ENCODE assay signal across 8 cellular contexts in the genomic region with DNA sequence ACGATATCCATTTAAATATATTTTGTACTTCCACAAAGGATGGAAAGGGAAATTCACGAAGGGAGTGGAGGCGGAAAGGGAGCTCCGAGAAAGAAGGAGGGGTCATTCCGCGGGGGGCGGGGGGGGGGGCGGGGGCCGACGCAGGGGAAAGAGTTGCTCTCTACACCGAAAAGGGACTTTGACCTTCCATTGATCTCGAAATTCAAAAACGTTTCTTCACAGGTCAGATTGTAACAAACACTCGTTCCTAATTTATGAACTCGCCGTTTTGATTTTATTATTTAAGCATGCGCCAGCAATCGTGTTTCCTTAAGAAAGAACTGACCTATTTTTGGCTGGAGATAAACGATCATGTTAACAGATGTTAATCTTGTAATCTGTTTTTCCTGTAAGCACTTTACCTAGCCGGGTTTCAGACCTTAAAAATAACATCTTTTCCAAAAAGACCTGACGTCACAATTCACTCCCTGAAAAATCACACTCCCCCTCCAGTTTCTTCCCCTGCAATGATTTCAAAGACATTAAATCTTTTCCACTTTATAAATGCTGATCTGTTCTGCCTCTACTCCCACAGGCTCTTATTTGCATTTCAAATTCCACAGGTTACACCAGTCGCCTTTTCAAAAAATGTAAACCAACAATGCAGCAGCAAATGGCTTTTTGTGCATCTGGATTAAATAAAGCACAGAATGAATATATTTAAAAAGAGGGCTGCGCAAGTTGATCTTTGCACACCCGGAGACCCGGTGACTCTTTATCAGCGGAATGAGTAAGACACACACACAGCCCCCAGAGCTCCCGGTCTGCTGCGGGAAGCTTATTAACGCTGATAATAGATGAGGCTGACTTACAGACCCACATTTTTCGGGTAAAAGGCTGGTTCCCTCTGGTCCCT. TPM values are rescaled to one million over a fixed set of nuclear protein-coding genes. Genes with fewer than 3 reads are reported as not detected.
DNase-seq lines count a peak whose midpoint lies in the region; ATAC-seq, FAIRE-seq and TF ChIP-seq lines count a peak whose summit lies in the region.

No MANE protein-coding gene starts in this region.

- BruUV-seq in Caco-2 (replicated peaks; lab: Mats Ljungman, UMichigan), result TSS peak; percentile 53

- H3K27me3 ChIP-seq in Caco-2 (replicated peaks; ENCODE audit: control insufficient read depth, insufficient read depth, low read length) (no peaks in the 10 kb centered on the region), layer of hippocampus (ENCODE audit: control insufficient read depth, insufficient read depth, low read length) (no peaks in the 10 kb centered on the region)

- FAIRE-seq in RCC 7860 (lab: Jason Lieb, UNC), result no peak

- CTCF ChIA-PET in Caco-2 (lab: Charles Lee), result interaction anchor here (0.7 kb wide), 1 partner anchor 95 kb away, joined by 3 read pairs; no protein-coding TSS in a partner anchor

- no peaks in the 10 kb centered on the region for H3K4me1 Mint-ChIP-seq in Caco-2 (ENCODE audit: low read depth, unreplicated experiment)

- H3K4me3 Mint-ChIP-seq in Caco-2 (ENCODE audit: unreplicated experiment), result peak overlapping the region; percentile 78

- H3K27me3 Mint-ChIP-seq in Caco-2 (ENCODE audit: insufficient read depth, unreplicated experiment), result no peaks in the 10 kb centered on the region

- ATAC-seq in GM19452 (IDR thresholded peaks at IDR 0.05; ENCODE audit: unreplicated experiment) (peak; percentile 19), HG03521 (IDR thresholded peaks at IDR 0.05; ENCODE audit: unreplicated experiment) (peak; percentile 2)
- no peak for ATAC-seq in stimulated activated naive CD8-positive, alpha-beta T cell treated with anti-CD3 and anti-CD28 coated beads, Interleukin-15, Interleukin-2, amounts not matched to agents 100 U/mL and 50 U/mL, for 24 hours

- DNase-seq in Caco-2, result peak in 1 of 2 experiments; percentile 6
- DNase-seq in RCC 7860 (ENCODE audit: low spot score), result peak; percentile 30
- peak; percentile 30 to 39 for DNase-seq in cardiac fibroblast (ENCODE audit: low read depth in 2 of 2)
- DNase-seq in stimulated activated naive CD8-positive, alpha-beta T cell treated with anti-CD3 and anti-CD28 coated beads, Interleukin-15, Interleukin-2, amounts not matched to agents 100 U/mL and 50 U/mL, for 24 hours, result peak; percentile 27
- no peak for DNase-seq in activated gamma-delta T cell (lab: John Stamatoyannopoulos, UW)

- H3K27ac Mint-ChIP-seq in Caco-2 (ENCODE audit: unreplicated experiment), result peak overlapping the region; percentile 65

- intact Hi-C loops in Caco-2 (cut with micrococcal nuclease; ENCODE audit: unreplicated experiment), result loop anchor here (2.0 to 5.0 kb wide), 2 partner anchors 71 to 564 kb away; no protein-coding TSS in a partner anchor

- TF ChIP-seq CTCF in Caco-2 (IDR thresholded peaks at IDR 0.05; ENCODE audit: insufficient read depth in 1 of 2, low read depth in 1 of 2, low read length in 1 of 2, severe bottlenecking in 1 of 2, unreplicated experiment in 1 of 2) (no peak), cardiac fibroblast (IDR thresholded peaks at IDR 0.05; ENCODE audit: low read depth, low read length) (no peak)

- H3K4me3 ChIP-seq in Caco-2 (ENCODE audit: low read depth, low read length) (peak overlapping the region; percentile 63), cardiac fibroblast (replicated peaks in 1 of 2; ENCODE audit: low read depth in 2 of 2, low read length in 2 of 2) (peak overlapping the region; percentile 77 to 82)

- H3K36me3 ChIP-seq in Caco-2 (ENCODE audit: control insufficient read depth, insufficient read depth, low read length), result no peaks in the 10 kb centered on the region

- POLR2A ChIA-PET in Caco-2 (lab: Charles Lee), result interaction anchor here (0.7 kb wide), 1 partner anchor 561 kb away, joined by 4 read pairs; no protein-coding TSS in a partner anchor

- no peaks in the 10 kb centered on the region for H3K4me1 ChIP-seq in Caco-2

- no peaks in the 10 kb centered on the region for H3K36me3 Mint-ChIP-seq in Caco-2 (ENCODE audit: insufficient read depth, unreplicated experiment)

- no peaks in the 10 kb centered on the region for H3K9me3 ChIP-seq in Caco-2

- peak overlapping the region; percentile 82 for H3K27ac ChIP-seq in layer of hippocampus (ENCODE audit: low read depth, low read length)

- H3K9me3 Mint-ChIP-seq in Caco-2 (ENCODE audit: unreplicated experiment), result no peaks in the 10 kb centered on the region

RNA-seq across cellular contexts. Expression of a gene that starts 1.6 kb away (rescaled TPM):
- 14.3 and 25.5 TPM in 2 replicates for total RNA-seq in Caco-2 (2022)
